ENCODE assay signal across 14 cellular contexts in genomic region chr4:128825226-128825625, GRCh38. TPM values are rescaled to one million over a fixed set of nuclear protein-coding genes. Genes with fewer than 3 reads are reported as not detected.
DNase-seq lines count a peak whose midpoint lies in the region; ATAC-seq, FAIRE-seq and TF ChIP-seq lines count a peak whose summit lies in the region.
"Had no signal": no experiment of that assay in that cellular context is flagged by ENCODE, and none has a peak within 500 bp of the region (broad histone marks: within the 10 kb centered on the region; RNA-seq: fewer than 3 reads in every experiment).

No MANE protein-coding gene starts in this region.

- H3K36me3 Mint-ChIP-seq in activated naive CD8-positive, alpha-beta T cell treated with anti-CD3 and anti-CD28 coated beads, Interleukin-2, amount 50 U/mL, for 24 hours (ENCODE audit: low read depth) = peaks cover 25% of the 10 kb centered on the region
- H3K36me3 Mint-ChIP-seq in activated naive CD8-positive, alpha-beta T cell treated with anti-CD3 and anti-CD28 coated beads for 36 hours = peaks cover 38% of the 10 kb centered on the region
- peaks cover 15% of the 10 kb centered on the region for H3K36me3 Mint-ChIP-seq in astrocyte (ENCODE audit: low read depth, unreplicated experiment)

- no peaks in the 10 kb centered on the region for H3K27me3 ChIP-seq in astrocyte (ENCODE audit: insufficient read depth, low read length)
- no peaks in the 10 kb centered on the region for H3K27me3 ChIP-seq in lower lobe of right lung (ENCODE audit: low read depth)
- H3K27me3 ChIP-seq in thyroid gland = no peaks in the 10 kb centered on the region
- H3K27me3 ChIP-seq: heart right ventricle had no signal

- 81 to 85% methylated on average over 7 of the region's 7 CpGs for WGBS in thyroid gland, 2 donors

- H3K4me1 ChIP-seq in astrocyte (ENCODE audit: insufficient read depth, low read length) (peaks cover 29% of the 10 kb centered on the region), lower lobe of right lung (peaks cover 34% of the 10 kb centered on the region), thyroid gland (peaks cover 67 to 69% of the 10 kb centered on the region in 2 donors)

- H3K79me2 ChIP-seq in astrocyte (ENCODE audit: insufficient read depth, low read length) = peaks cover 87% of the 10 kb centered on the region

- no peaks in the 10 kb centered on the region for H3K9me3 Mint-ChIP-seq in activated naive CD8-positive, alpha-beta T cell treated with anti-CD3 and anti-CD28 coated beads, Interleukin-2, amount 50 U/mL, for 24 hours
- no peaks in the 10 kb centered on the region for H3K9me3 Mint-ChIP-seq in activated naive CD8-positive, alpha-beta T cell treated with anti-CD3 and anti-CD28 coated beads for 36 hours
- H3K9me3 Mint-ChIP-seq in astrocyte (ENCODE audit: unreplicated experiment) = peaks cover 2% of the 10 kb centered on the region

- H4K20me1 ChIP-seq in astrocyte (ENCODE audit: insufficient read depth, low read length) = peaks cover 24% of the 10 kb centered on the region

- H3K9ac ChIP-seq in astrocyte (ENCODE audit: low read length) = no peak overlapping the region

- H3K9me3 ChIP-seq in astrocyte (ENCODE audit: insufficient read depth, low read depth, low read length) (no peaks in the 10 kb centered on the region), lower lobe of right lung (no peaks in the 10 kb centered on the region), thyroid gland (no peaks in the 10 kb centered on the region)

- no peak for ATAC-seq in activated naive CD8-positive, alpha-beta T cell treated with anti-CD3 and anti-CD28 coated beads, Interleukin-2, amount 50 U/mL, for 24 hours
- ATAC-seq in lower lobe of right lung = peak; percentile 47 to 51
- no peak for ATAC-seq in GM18498 (IDR thresholded peaks at IDR 0.05; ENCODE audit: unreplicated experiment)

- no peaks in the 10 kb centered on the region for H3K36me3 ChIP-seq in astrocyte (ENCODE audit: insufficient read depth, low read length)
- H3K36me3 ChIP-seq in lower lobe of right lung = no peaks in the 10 kb centered on the region
- no peaks in the 10 kb centered on the region for H3K36me3 ChIP-seq in thyroid gland
- H3K36me3 ChIP-seq: heart right ventricle had no signal

- no peak overlapping the region for H2AFZ ChIP-seq in astrocyte (ENCODE audit: low read depth, low read length)

- H3K4me3 Mint-ChIP-seq in activated naive CD8-positive, alpha-beta T cell treated with anti-CD3 and anti-CD28 coated beads, Interleukin-2, amount 50 U/mL, for 24 hours = no peak overlapping the region
- no peak overlapping the region for H3K4me3 Mint-ChIP-seq in activated naive CD8-positive, alpha-beta T cell treated with anti-CD3 and anti-CD28 coated beads for 36 hours
- H3K4me3 Mint-ChIP-seq in astrocyte (ENCODE audit: unreplicated experiment) = no peak overlapping the region

- peak overlapping the region; percentile 12 for H3K4me2 ChIP-seq in astrocyte (ENCODE audit: low read length)

- peaks cover 68% of the 10 kb centered on the region for H3K4me1 Mint-ChIP-seq in activated naive CD8-positive, alpha-beta T cell treated with anti-CD3 and anti-CD28 coated beads, Interleukin-2, amount 50 U/mL, for 24 hours
- peaks cover 67% of the 10 kb centered on the region for H3K4me1 Mint-ChIP-seq in activated naive CD8-positive, alpha-beta T cell treated with anti-CD3 and anti-CD28 coated beads for 36 hours
- H3K4me1 Mint-ChIP-seq in astrocyte (ENCODE audit: low read depth, unreplicated experiment) = peaks cover 62% of the 10 kb centered on the region

- H3K27me3 Mint-ChIP-seq in activated naive CD8-positive, alpha-beta T cell treated with anti-CD3 and anti-CD28 coated beads, Interleukin-2, amount 50 U/mL, for 24 hours = no peaks in the 10 kb centered on the region
- H3K27me3 Mint-ChIP-seq in activated naive CD8-positive, alpha-beta T cell treated with anti-CD3 and anti-CD28 coated beads for 36 hours = no peaks in the 10 kb centered on the region
- H3K27me3 Mint-ChIP-seq in astrocyte (ENCODE audit: low read depth, unreplicated experiment) = no peaks in the 10 kb centered on the region

- DNase-seq in activated naive CD8-positive, alpha-beta T cell treated with anti-CD3 and anti-CD28 coated beads, Interleukin-2, amount 50 U/mL, for 24 hours = no peak
- no peak for DNase-seq in activated naive CD8-positive, alpha-beta T cell treated with anti-CD3 and anti-CD28 coated beads for 36 hours
- DNase-seq in astrocyte (ENCODE audit: low read depth) (peak; percentile 44), lower lobe of right lung (no peak), CD1c-positive myeloid dendritic cell (ENCODE audit: extremely low spot score) (no peak), thyroid gland (no peak)
- no peak for DNase-seq in activated effector memory CD4-positive, alpha-beta T cell treated with anti-CD3 and anti-CD28 coated beads, Interleukin-2, amount 50 U/mL, for 16 hours
- DNase-seq: activated gamma-delta T cell treated with Interleukin-2 at 50 U/mL for 16 hours, heart right ventricle, NCI-H2171 treated with DMSO at 0.1 percent for 48 hours, SHP77, WERI-Rb-1 had no signal

- TF ChIP-seq CTCF in astrocyte (IDR thresholded peaks at IDR 0.05; ENCODE audit: insufficient read depth, low read depth, low read length) = no peak
- no peak for TF ChIP-seq CTCF in lower lobe of right lung (IDR thresholded peaks at IDR 0.05)
- no peak for TF ChIP-seq CTCF in thyroid gland (IDR thresholded peaks at IDR 0.05)

- no peak overlapping the region for H3K4me3 ChIP-seq in astrocyte (ENCODE audit: insufficient read depth, low read depth, low read length)
- H3K4me3 ChIP-seq in lower lobe of right lung = no peak overlapping the region
- H3K4me3 ChIP-seq in thyroid gland (replicated peaks in 1 of 3) = no peak overlapping the region
- H3K4me3 ChIP-seq: coronary artery, heart right ventricle had no signal

- TF ChIP-seq POLR2A in thyroid gland (IDR thresholded peaks at IDR 0.05) = no peak

- intact Hi-C loops in lower lobe of right lung (cut with DNase I) (no loop called here), thyroid gland (cut with DNase I) (no loop called here)

- FAIRE-seq in astrocyte (lab: Jason Lieb, UNC) = no peak

- peak overlapping the region; percentile 3 for H3K27ac Mint-ChIP-seq in activated naive CD8-positive, alpha-beta T cell treated with anti-CD3 and anti-CD28 coated beads, Interleukin-2, amount 50 U/mL, for 24 hours
- H3K27ac Mint-ChIP-seq in activated naive CD8-positive, alpha-beta T cell treated with anti-CD3 and anti-CD28 coated beads for 36 hours = no peak overlapping the region
- peak overlapping the region; percentile 77 for H3K27ac Mint-ChIP-seq in astrocyte (ENCODE audit: unreplicated experiment)

- H3K27ac ChIP-seq in astrocyte (ENCODE audit: low read depth, low read length) = no peak overlapping the region
- H3K27ac ChIP-seq in lower lobe of right lung = no peak overlapping the region
- no peak overlapping the region for H3K27ac ChIP-seq in thyroid gland
- H3K27ac ChIP-seq: coronary artery, heart right ventricle, WERI-Rb-1 had no signal

RNA-seq across cellular contexts. Expression of gene JADE1, which starts 15.7 kb away (rescaled TPM):
- 10 to 100 TPM; 29.7 to 31.5 TPM for total RNA-seq in activated naive CD8-positive, alpha-beta T cell treated with anti-CD3 and anti-CD28 coated beads for 36 hours
- 80.1 and 88.3 TPM in 2 replicates for total RNA-seq in astrocyte
- total RNA-seq in lower lobe of right lung = 36.3 TPM
- total RNA-seq in thyroid gland = 100 to 1,000 TPM in 1 of 4 donors, 10 to 100 TPM in 3; 63.5 to 102 (median 74.4) TPM

Comparison
In these comparisons a context has a peak if more than half of its experiments do, and no peak if none do; other contexts are left out.
1. ATAC-seq: peak in lower lobe of right lung (2 of 2); none in activated naive CD8-positive, alpha-beta T cell treated with anti-CD3 and anti-CD28 coated beads, Interleukin-2, amount 50 U/mL, for 24 hours (single experiment) and GM18498 (single experiment).